ENCODE assay signal across 8 cellular contexts in genomic region chr3:71050521-71051258, GRCh38.
A peak's percentile ranks its signal among the peaks of the same experiment; 100 is the strongest.
DNase-seq lines count a peak whose midpoint lies in the region; ATAC-seq, FAIRE-seq and TF ChIP-seq lines count a peak whose summit lies in the region.

No MANE protein-coding gene starts in this region.

- in situ Hi-C loops in brain microvascular endothelial cell (cut with HindIII; ENCODE audit: low pct_ligation_motif_present, low sequenced_read_pairs) = loop anchor here (25.0 kb wide), 1 partner anchor 513 kb away; no protein-coding TSS in a partner anchor

- no peak overlapping the region for H3K9ac ChIP-seq in Loucy (ENCODE audit: low read depth, low read length, poor library complexity, severe bottlenecking)

- peak overlapping the region; percentile 40 for H3K4me2 ChIP-seq in Loucy (ENCODE audit: low read depth, low read length, poor library complexity, severe bottlenecking)

- H3K27ac Mint-ChIP-seq in mesothelial cell of epicardium (peak overlapping the region; percentile 91), CD14-positive monocyte (peak overlapping the region in 2 of 7 donors; percentile 15 to 31)

- H3K4me1 Mint-ChIP-seq in mesothelial cell of epicardium (peaks cover 97% of the 10 kb centered on the region), CD14-positive monocyte (peaks cover 20% of the 10 kb centered on the region)

- peak overlapping the region; percentile 93 for H3K27ac ChIP-seq in brain microvascular endothelial cell

- H3K27me3 ChIP-seq in Loucy (ENCODE audit: insufficient read depth, low read length, poor library complexity, severe bottlenecking) (no peaks in the 10 kb centered on the region), brain microvascular endothelial cell (replicated peaks) (no peaks in the 10 kb centered on the region)

- peaks cover 5% of the 10 kb centered on the region; the same call in 1 of the 2 replicates for H3F3A ChIP-seq in Loucy (ENCODE audit: low read depth)

- no peaks in the 10 kb centered on the region for H3K27me3 Mint-ChIP-seq in mesothelial cell of epicardium (ENCODE audit: low read depth)
- H3K27me3 Mint-ChIP-seq in CD14-positive monocyte (ENCODE audit: low read depth in 3 of 3) = peaks cover 0 to 2% (median 0%) of the 10 kb centered on the region in 3 donors

- DNase-seq in AG08395 (ENCODE audit: low spot score) = peak; percentile 41
- no peak for DNase-seq in brain microvascular endothelial cell
- no peak for DNase-seq in mesothelial cell of epicardium (ENCODE audit: low spot score in 2 of 2, unreplicated experiment in 2 of 2)
- DNase-seq in CD14-positive monocyte (ENCODE audit: low spot score) = no peak
- no peak for DNase-seq in RCC 7860 (ENCODE audit: low spot score)

- H3K9me2 ChIP-seq in Loucy (replicated peaks; ENCODE audit: low read depth, low read length) = no peaks in the 10 kb centered on the region

- no peak for ATAC-seq in HG03460 (IDR thresholded peaks at IDR 0.05; ENCODE audit: unreplicated experiment)
- no peak for ATAC-seq in HG03354 (IDR thresholded peaks at IDR 0.05; ENCODE audit: poor library complexity, severe bottlenecking, unreplicated experiment)

- intact Hi-C loops in CD14-positive monocyte (cut with micrococcal nuclease) = no loop called here

- no peaks in the 10 kb centered on the region for H3K9me3 ChIP-seq in Loucy (ENCODE audit: insufficient read depth, low read depth, low read length)

- H3K4me3 Mint-ChIP-seq in mesothelial cell of epicardium (no peak overlapping the region), CD14-positive monocyte (no peak overlapping the region)

- peaks cover 61% of the 10 kb centered on the region for H3K36me3 ChIP-seq in Loucy (ENCODE audit: insufficient read depth, low read length)
- H3K36me3 ChIP-seq in brain microvascular endothelial cell (replicated peaks) = peaks cover 28% of the 10 kb centered on the region

- peaks cover 51% of the 10 kb centered on the region for H3K4me1 ChIP-seq in Loucy (ENCODE audit: insufficient read depth, low read length, poor library complexity, severe bottlenecking)

- no peak overlapping the region for H3K4me3 ChIP-seq in Loucy (ENCODE audit: low read length, poor library complexity, severe bottlenecking)
- no peak overlapping the region for H3K4me3 ChIP-seq in brain microvascular endothelial cell (ENCODE audit: low read depth, low read length)

- H3K79me2 ChIP-seq in Loucy (ENCODE audit: insufficient read depth, low read length) = peaks cover 68% of the 10 kb centered on the region

- H3K9me3 Mint-ChIP-seq in mesothelial cell of epicardium (no peaks in the 10 kb centered on the region), CD14-positive monocyte (no peaks in the 10 kb centered on the region)

- no peak for FAIRE-seq in RCC 7860 (lab: Jason Lieb, UNC)

- peaks cover 21% of the 10 kb centered on the region for H4K20me1 ChIP-seq in Loucy (ENCODE audit: insufficient read depth, low read length, poor library complexity, severe bottlenecking)

- H2AFZ ChIP-seq in Loucy (ENCODE audit: low read length) = no peak overlapping the region

- H3K36me3 Mint-ChIP-seq in mesothelial cell of epicardium (peaks cover 15% of the 10 kb centered on the region), CD14-positive monocyte (peaks cover 69 to 70% of the 10 kb centered on the region in 2 donors)

- TF ChIP-seq CTCF in Loucy (conservative IDR thresholded peaks at IDR 0.05; ENCODE audit: low read length) (no peak), brain microvascular endothelial cell (IDR thresholded peaks at IDR 0.05; ENCODE audit: low read depth, low read length, missing control alignments) (no peak), mesothelial cell of epicardium (IDR thresholded peaks at IDR 0.05; ENCODE audit: unreplicated experiment) (no peak), CD14-positive monocyte (IDR thresholded peaks at IDR 0.05) (no peak)
